8 cellular contexts compared by ENCODE assay signal in the genomic region with DNA sequence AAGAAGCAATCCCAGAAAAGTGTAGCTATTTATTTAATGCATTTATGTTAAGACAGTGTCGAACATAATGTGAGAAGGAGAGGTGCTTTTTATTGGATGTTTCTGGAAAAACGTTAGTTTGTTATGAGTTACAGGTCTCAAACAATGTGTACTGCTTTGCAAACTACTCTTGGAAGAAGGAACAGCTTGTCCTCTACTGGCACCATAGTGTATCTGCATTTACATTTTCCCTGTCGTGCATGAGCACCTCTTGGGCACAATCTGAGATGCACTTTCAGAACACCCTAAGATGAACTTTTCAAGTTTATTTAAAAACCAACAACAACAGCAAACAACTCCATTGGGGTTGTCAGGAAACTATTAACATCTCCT. TPM values are rescaled to one million over a fixed set of nuclear protein-coding genes. Genes with fewer than 3 reads are reported as not detected.
DNase-seq lines count a peak whose midpoint lies in the region; FAIRE-seq and TF ChIP-seq lines count a peak whose summit lies in the region.

No MANE protein-coding gene starts in this region.

- peaks cover 10% of the 10 kb centered on the region for H3K36me3 ChIP-seq in OCI-LY1 (ENCODE audit: insufficient read depth, low read length)
- peaks cover 0 to 6% of the 10 kb centered on the region in 2 donors for H3K36me3 ChIP-seq in small intestine (ENCODE audit: control insufficient read depth in 2 of 2, insufficient read depth in 2 of 2, low read length in 2 of 2)
- peaks cover 2% of the 10 kb centered on the region for H3K36me3 ChIP-seq in H7 (replicated peaks; ENCODE audit: control insufficient read depth, insufficient read depth, low read length)

- H3K4me2 ChIP-seq in OCI-LY1 (ENCODE audit: low read length), result no peak overlapping the region

- no peaks in the 10 kb centered on the region for H3K9me2 ChIP-seq in OCI-LY1 (ENCODE audit: low read depth, low read length)

- peak; percentile 52; the same call in 1 of the 2 replicates for TF ChIP-seq CTCF in OCI-LY1 (IDR thresholded peaks at IDR 0.05; ENCODE audit: low read length)

- H4K20me1 ChIP-seq in OCI-LY1 (ENCODE audit: insufficient read depth, low read length), result no peaks in the 10 kb centered on the region

- no peak for FAIRE-seq in small intestine (lab: Jason Lieb, UNC)

- H3K27ac ChIP-seq in OCI-LY1 (ENCODE audit: low read depth, low read length, poor library complexity, severe bottlenecking), result no peak overlapping the region
- H3K27ac ChIP-seq in small intestine (ENCODE audit: low read depth in 1 of 2, low read length in 1 of 2), result peak overlapping the region in 1 of 2 donors; percentile 11

- peaks cover 6% of the 10 kb centered on the region for H3K4me1 ChIP-seq in OCI-LY1 (ENCODE audit: insufficient read depth, low read length, severe bottlenecking)
- no peaks in the 10 kb centered on the region for H3K4me1 ChIP-seq in small intestine (ENCODE audit: control insufficient read depth in 2 of 2, insufficient read depth in 1 of 2, low read depth in 1 of 2, low read length in 1 of 2)

- H3K27me3 ChIP-seq in OCI-LY1 (ENCODE audit: insufficient read depth, low read length) (no peaks in the 10 kb centered on the region), small intestine (ENCODE audit: control insufficient read depth in 2 of 2, insufficient read depth in 2 of 2, low read length in 2 of 2) (no peaks in the 10 kb centered on the region), H7 (ENCODE audit: control insufficient read depth, insufficient read depth, low read length) (no peaks in the 10 kb centered on the region)

- DNase-seq in DMS 273 (lab: John Stamatoyannopoulos, UW; ENCODE audit: unreplicated experiment), result peak; percentile 49
- no peak for DNase-seq in DMS 273 treated with DMSO at 0.1 percent for 48 hours (lab: John Stamatoyannopoulos, UW)
- peak; percentile 48 for DNase-seq in fibroblast of gingiva (ENCODE audit: low read depth)
- peak; percentile 73 for DNase-seq in small intestine
- no peak for DNase-seq in activated naive CD4-positive, alpha-beta T cell (lab: John Stamatoyannopoulos, UW)
- no peak for DNase-seq in iPS-NIHi7 (ENCODE audit: extremely low spot score)
- no peak for DNase-seq in H7

- no peak overlapping the region for H3K9ac ChIP-seq in OCI-LY1 (ENCODE audit: low read length)

- 13 to 37% (median 24%) methylated on average over 3 of the region's 3 CpGs for WGBS in small intestine, 3 donors

- H3K9me3 ChIP-seq in OCI-LY1 (ENCODE audit: low read length) (no peaks in the 10 kb centered on the region), small intestine (ENCODE audit: control insufficient read depth, low read depth) (no peaks in the 10 kb centered on the region)

- H3K4me3 ChIP-seq in OCI-LY1 (ENCODE audit: low read depth, low read length, poor library complexity, severe bottlenecking) (no peak overlapping the region), small intestine (ENCODE audit: low read depth in 1 of 2, low read length in 2 of 2) (no peak overlapping the region), H7 (ENCODE audit: insufficient read depth, low read depth, low read length) (no peak overlapping the region)

- no peaks in the 10 kb centered on the region for H3K79me2 ChIP-seq in OCI-LY1 (ENCODE audit: insufficient read depth, low read length)

- H3F3A ChIP-seq in OCI-LY1 (ENCODE audit: insufficient read depth, low read length), result no peaks in the 10 kb centered on the region

- H2AFZ ChIP-seq in OCI-LY1 (ENCODE audit: low read length), result no peak overlapping the region

RNA-seq across cellular contexts. Expression of a gene that starts 22.8 kb away (rescaled TPM):
- 10 to 100 TPM in 2 of 3 donors, 1 to 10 TPM in 1; 8.2 to 15.2 (median 15.1) TPM for polyA plus RNA-seq in small intestine
- 10.9 and 11.5 TPM in 2 replicates for total RNA-seq in H7 (2014; rRNA removed; shearing (Covaris generic))

RNA-seq across cellular contexts. Expression of a gene that starts 35.5 kb away (rescaled TPM):
- 10 to 100 TPM in 2 of 3 donors, 1 to 10 TPM in 1; 8.7 to 18.5 (median 10.3) TPM for polyA plus RNA-seq in small intestine
- 102 and 171 TPM in 2 replicates for total RNA-seq in H7 (2014; rRNA removed; shearing (Covaris generic))

Comparison
In these comparisons a context has a peak if more than half of its experiments do, and no peak if none do; other contexts are left out.
1. DNase-seq: peak in DMS 273 (single experiment), fibroblast of gingiva (single experiment) and small intestine (single experiment); none in DMS 273 treated with DMSO at 0.1 percent for 48 hours (single experiment), activated naive CD4-positive, alpha-beta T cell (0 of 4), iPS-NIHi7 (single experiment) and H7 (single experiment).